23 cellular contexts compared by ENCODE assay signal in the genomic region with DNA sequence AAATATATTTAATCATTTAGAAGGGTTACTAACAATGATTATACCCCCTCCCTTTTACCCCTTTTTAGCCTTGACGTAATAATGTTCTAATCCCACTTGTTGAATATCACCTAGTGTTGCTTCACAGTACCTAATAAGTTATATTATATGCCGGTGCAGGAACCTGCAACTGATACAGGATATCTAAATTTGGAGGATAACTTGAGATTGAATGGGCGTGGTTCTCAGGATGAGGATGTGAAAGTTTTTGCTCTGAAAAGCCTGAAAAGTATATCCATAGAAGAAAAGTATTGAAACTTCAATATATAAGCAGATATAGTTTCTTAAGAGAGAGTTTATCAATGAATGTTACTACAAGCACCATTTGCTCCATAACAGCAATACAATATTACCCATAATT. TPM values are rescaled to one million over a fixed set of nuclear protein-coding genes. Genes with fewer than 3 reads are reported as not detected.
DNase-seq lines count a peak whose midpoint lies in the region; ATAC-seq and TF ChIP-seq lines count a peak whose summit lies in the region.
"Had no signal": no experiment of that assay in that cellular context is flagged by ENCODE, and none has a peak within 500 bp of the region (broad histone marks: within the 10 kb centered on the region; RNA-seq: fewer than 3 reads in every experiment).

No MANE protein-coding gene starts in this region.

- H3K4me1 ChIP-seq in MM.1S (ENCODE audit: low read length) = 0 out of 2 replicates have a peak, but pooled peaks cover 5% of the 10 kb centered on the region
- H3K4me1 ChIP-seq: ascending aorta, HAP-1, SJSA1 had no signal

- no peak overlapping the region for H3K4me3 Mint-ChIP-seq in activated CD4-positive, alpha-beta T cell treated with anti-CD3 and anti-CD28 coated beads, Interleukin-2, amount 10 ng/mL, durations not matched to agents 24 days and 14 days
- no peak overlapping the region for H3K4me3 Mint-ChIP-seq in stimulated activated memory B cell treated with anti-CD40 and anti-IgM and Interleukin-4, amounts not matched to agents 10 μg/mL and 1 μg/mL and 100 μg/mL, for 72 hours
- H3K4me3 Mint-ChIP-seq: activated naive CD4-positive, alpha-beta T cell treated with anti-CD3 and anti-CD28 coated beads, Interleukin-2, amount 50 U/mL, for 24 hours; CD4-positive, alpha-beta T cell had no signal

- no peaks in the 10 kb centered on the region for H3K4me1 Mint-ChIP-seq in activated CD4-positive, alpha-beta T cell treated with anti-CD3 and anti-CD28 coated beads, Interleukin-2, amount 10 ng/mL, durations not matched to agents 24 days and 14 days
- peaks cover 7% of the 10 kb centered on the region for H3K4me1 Mint-ChIP-seq in stimulated activated memory B cell treated with anti-CD40 and anti-IgM and Interleukin-4, amounts not matched to agents 10 μg/mL and 1 μg/mL and 100 μg/mL, for 72 hours
- H3K4me1 Mint-ChIP-seq: activated naive CD4-positive, alpha-beta T cell treated with anti-CD3 and anti-CD28 coated beads, Interleukin-2, amount 50 U/mL, for 24 hours had no signal

- no peaks in the 10 kb centered on the region for H3F3A ChIP-seq in MM.1S (ENCODE audit: insufficient read depth, low read length)

- no peak overlapping the region for H3K27ac Mint-ChIP-seq in activated CD4-positive, alpha-beta T cell treated with anti-CD3 and anti-CD28 coated beads, Interleukin-2, amount 10 ng/mL, durations not matched to agents 24 days and 14 days
- no peak overlapping the region for H3K27ac Mint-ChIP-seq in stimulated activated memory B cell treated with anti-CD40 and anti-IgM and Interleukin-4, amounts not matched to agents 10 μg/mL and 1 μg/mL and 100 μg/mL, for 72 hours
- H3K27ac Mint-ChIP-seq: activated naive CD4-positive, alpha-beta T cell treated with anti-CD3 and anti-CD28 coated beads, Interleukin-2, amount 50 U/mL, for 24 hours; CD4-positive, alpha-beta T cell had no signal

- no peak overlapping the region for H3K4me2 ChIP-seq in MM.1S (ENCODE audit: low read depth, low read length)

- intact Hi-C loops in activated CD4-positive, alpha-beta T cell treated with anti-CD3 and anti-CD28 coated beads, Interleukin-2, amount 10 ng/mL, durations not matched to agents 24 days and 14 days (cut with micrococcal nuclease) = no loop called here

- H4K20me1 ChIP-seq in MM.1S (ENCODE audit: insufficient read depth, low read length) = no peaks in the 10 kb centered on the region

- H3K36me3 ChIP-seq in MM.1S (replicated peaks; ENCODE audit: insufficient read depth, low read length) = no peaks in the 10 kb centered on the region
- H3K36me3 ChIP-seq: ascending aorta, HAP-1, SJSA1, thoracic aorta had no signal

- H3K9me2 ChIP-seq in MM.1S (replicated peaks; ENCODE audit: insufficient read depth, low read length) = no peaks in the 10 kb centered on the region

- DNase-seq in MM.1S = peak; percentile 38
- DNase-seq in activated CD4-positive, alpha-beta T cell treated with anti-CD3 and anti-CD28 coated beads, Interleukin-2, amount 10 ng/mL, durations not matched to agents 24 days and 14 days = no peak
- DNase-seq in activated CD4-positive, CD25-positive, alpha-beta regulatory T cell (lab: John Stamatoyannopoulos, UW) = no peak
- DNase-seq in activated T-cell treated with anti-CD3 and anti-CD28 coated beads, Interleukin-2, amount 50 U/mL, for 1 hour = no peak
- DNase-seq: activated CD8-positive, alpha-beta memory T cell treated with anti-CD3 and anti-CD28 coated beads for 24 hours; CD4-positive, alpha-beta T cell; DMS53; erythroblast; foreskin melanocyte; NCI-H1436; NCI-H82; T-helper 2 cell had no signal

- no peak overlapping the region for H3K27ac ChIP-seq in MM.1S (ENCODE audit: low read length)
- H3K27ac ChIP-seq: ascending aorta, SJSA1, thoracic aorta had no signal

- no peak overlapping the region for H2AFZ ChIP-seq in MM.1S (ENCODE audit: low read length)

- peak; percentile 71 for ATAC-seq in GM18502 (IDR thresholded peaks at IDR 0.05; ENCODE audit: poor library complexity, unreplicated experiment)
- peak; percentile 71 for ATAC-seq in GM19395 (IDR thresholded peaks at IDR 0.05; ENCODE audit: unreplicated experiment)
- ATAC-seq in HG02885 (IDR thresholded peaks at IDR 0.05; ENCODE audit: poor library complexity, unreplicated experiment) = peak; percentile 82
- ATAC-seq in stimulated activated memory B cell treated with anti-CD40 and anti-IgM and Interleukin-4, amounts not matched to agents 10 μg/mL and 1 μg/mL and 100 μg/mL, for 72 hours = no peak

- no peaks in the 10 kb centered on the region for H3K9me3 Mint-ChIP-seq in activated CD4-positive, alpha-beta T cell treated with anti-CD3 and anti-CD28 coated beads, Interleukin-2, amount 10 ng/mL, durations not matched to agents 24 days and 14 days
- H3K9me3 Mint-ChIP-seq in stimulated activated memory B cell treated with anti-CD40 and anti-IgM and Interleukin-4, amounts not matched to agents 10 μg/mL and 1 μg/mL and 100 μg/mL, for 72 hours = no peaks in the 10 kb centered on the region
- H3K9me3 Mint-ChIP-seq: activated naive CD4-positive, alpha-beta T cell treated with anti-CD3 and anti-CD28 coated beads, Interleukin-2, amount 50 U/mL, for 24 hours; CD4-positive, alpha-beta T cell had no signal

- no peaks in the 10 kb centered on the region for H3K27me3 ChIP-seq in MM.1S (replicated peaks; ENCODE audit: insufficient read depth, low read length)
- H3K27me3 ChIP-seq: ascending aorta, SJSA1 had no signal

- no peaks in the 10 kb centered on the region for H3K27me3 Mint-ChIP-seq in activated CD4-positive, alpha-beta T cell treated with anti-CD3 and anti-CD28 coated beads, Interleukin-2, amount 10 ng/mL, durations not matched to agents 24 days and 14 days
- no peaks in the 10 kb centered on the region for H3K27me3 Mint-ChIP-seq in stimulated activated memory B cell treated with anti-CD40 and anti-IgM and Interleukin-4, amounts not matched to agents 10 μg/mL and 1 μg/mL and 100 μg/mL, for 72 hours
- H3K27me3 Mint-ChIP-seq: activated naive CD4-positive, alpha-beta T cell treated with anti-CD3 and anti-CD28 coated beads, Interleukin-2, amount 50 U/mL, for 24 hours; CD4-positive, alpha-beta T cell had no signal

- no peak overlapping the region for H3K4me3 ChIP-seq in MM.1S (ENCODE audit: low read length)
- H3K4me3 ChIP-seq: ascending aorta, HAP-1, lung, SJSA1, thoracic aorta had no signal

- no peaks in the 10 kb centered on the region for H3K79me2 ChIP-seq in MM.1S (ENCODE audit: low read length)

- TF ChIP-seq CTCF in MM.1S (IDR thresholded peaks at IDR 0.05; ENCODE audit: low read length) = no peak

- no peaks in the 10 kb centered on the region for H3K36me3 Mint-ChIP-seq in activated CD4-positive, alpha-beta T cell treated with anti-CD3 and anti-CD28 coated beads, Interleukin-2, amount 10 ng/mL, durations not matched to agents 24 days and 14 days (ENCODE audit: low read depth)
- no peaks in the 10 kb centered on the region for H3K36me3 Mint-ChIP-seq in stimulated activated memory B cell treated with anti-CD40 and anti-IgM and Interleukin-4, amounts not matched to agents 10 μg/mL and 1 μg/mL and 100 μg/mL, for 72 hours
- H3K36me3 Mint-ChIP-seq: activated naive CD4-positive, alpha-beta T cell treated with anti-CD3 and anti-CD28 coated beads, Interleukin-2, amount 50 U/mL, for 24 hours had no signal

- no peaks in the 10 kb centered on the region for H3K9me3 ChIP-seq in MM.1S (replicated peaks; ENCODE audit: insufficient read depth, low read length)
- H3K9me3 ChIP-seq: ascending aorta, HAP-1, SJSA1, thoracic aorta had no signal

- no peak overlapping the region for H3K9ac ChIP-seq in MM.1S (ENCODE audit: low read length)

RNA-seq across cellular contexts. Expression of gene ZNF711, which starts 59.8 kb away (rescaled TPM):
- 0.12 TPM in 2 replicates for total RNA-seq in activated CD4-positive, alpha-beta T cell treated with anti-CD3 and anti-CD28 coated beads, Interleukin-2, amount 10 ng/mL, durations not matched to agents 24 days and 14 days

RNA-seq across cellular contexts. Expression of gene SATL1, which starts 60.0 kb away (rescaled TPM):
- total RNA-seq in activated CD4-positive, alpha-beta T cell treated with anti-CD3 and anti-CD28 coated beads, Interleukin-2, amount 10 ng/mL, durations not matched to agents 24 days and 14 days = not detected in 2 replicates
- total RNA-seq: ascending aorta; CD4-positive, alpha-beta T cell; omental fat pad; thoracic aorta had no signal
